ENCODE assay signal across 9 cellular contexts in the genomic region with DNA sequence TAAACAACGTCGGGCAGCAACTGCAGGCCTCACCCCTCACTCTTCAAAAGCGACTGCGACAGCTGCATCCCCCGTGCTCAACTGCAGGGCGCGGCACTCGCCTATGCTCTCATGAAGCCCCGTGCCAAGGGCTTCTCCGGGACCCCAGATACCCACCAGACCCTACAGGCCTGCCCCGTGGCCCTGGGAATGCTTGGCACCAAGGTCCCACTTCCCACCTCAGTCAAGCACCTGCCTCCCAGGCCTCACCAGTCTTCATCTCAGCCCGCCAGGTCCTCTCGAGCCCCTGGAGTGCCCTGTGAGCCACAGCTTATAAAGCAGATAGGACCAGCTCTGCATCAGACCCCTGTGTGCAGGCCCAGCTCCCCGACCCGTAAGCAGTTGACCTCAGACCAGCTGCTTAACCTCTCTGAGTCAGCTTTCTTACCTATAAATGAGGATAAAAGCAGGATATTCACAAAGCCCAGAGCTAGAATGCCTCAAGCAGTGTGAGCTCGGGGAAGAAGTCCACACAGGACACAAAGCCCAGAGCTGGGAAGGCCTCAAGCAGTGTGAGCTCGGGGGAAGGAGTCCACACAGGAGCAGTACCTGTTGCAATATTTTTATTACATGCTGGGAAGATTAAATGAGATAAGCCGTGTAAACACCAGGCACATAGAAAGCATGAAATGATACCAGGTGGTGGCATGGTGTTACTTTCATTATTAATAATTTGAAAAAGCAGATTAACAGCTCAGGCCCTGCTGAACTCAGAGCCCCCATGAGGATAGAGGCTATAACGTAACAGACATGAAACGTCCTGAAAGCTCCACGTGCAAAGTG.
DNase-seq lines count a peak whose midpoint lies in the region; ATAC-seq and TF ChIP-seq lines count a peak whose summit lies in the region.
"Had no signal": no experiment of that assay in that cellular context is flagged by ENCODE, and none has a peak within 500 bp of the region (broad histone marks: within the 10 kb centered on the region; RNA-seq: fewer than 3 reads in every experiment).

No MANE protein-coding gene starts in this region.

- 42 to 55% methylated on average over 13 to 21 of the region's 21 CpGs for WGBS in transverse colon (ENCODE audit: low coverage in 1 of 2), 2 donors

- peak overlapping the region; percentile 1 for H3K4me3 Mint-ChIP-seq in glutamatergic neuron (ENCODE audit: unreplicated experiment)
- H3K4me3 Mint-ChIP-seq in activated T-helper 2 cell treated with anti-CD3 and anti-CD28 coated beads, Interferon-gamma antibody, Interleukin-2, Interleukin-4, amounts not matched to agents 10 μg/mL and 5 μg/mL and 100 μg/mL, durations not matched to agents 14 hours and 24 hours and 36 hours (ENCODE audit: low read depth), result no peak overlapping the region

- no peaks in the 10 kb centered on the region for H3K27me3 ChIP-seq in transverse colon

- peak overlapping the region; percentile 36 to 53 for H3K27ac Mint-ChIP-seq in activated naive CD4-positive, alpha-beta T cell treated with anti-CD3 and anti-CD28 coated beads, Interleukin-2, amount 50 U/mL, for 72 hours
- H3K27ac Mint-ChIP-seq in glutamatergic neuron (ENCODE audit: unreplicated experiment), result peak overlapping the region; percentile 69
- no peak overlapping the region for H3K27ac Mint-ChIP-seq in activated T-helper 2 cell treated with anti-CD3 and anti-CD28 coated beads, Interferon-gamma antibody, Interleukin-2, Interleukin-4, amounts not matched to agents 10 μg/mL and 5 μg/mL and 100 μg/mL, durations not matched to agents 14 hours and 24 hours and 36 hours

- H3K36me3 Mint-ChIP-seq in activated naive CD4-positive, alpha-beta T cell treated with anti-CD3 and anti-CD28 coated beads, Interleukin-2, amount 50 U/mL, for 72 hours, result peaks cover 8 to 9% of the 10 kb centered on the region in 2 donors
- no peaks in the 10 kb centered on the region for H3K36me3 Mint-ChIP-seq in glutamatergic neuron (ENCODE audit: unreplicated experiment)
- H3K36me3 Mint-ChIP-seq in activated T-helper 2 cell treated with anti-CD3 and anti-CD28 coated beads, Interferon-gamma antibody, Interleukin-2, Interleukin-4, amounts not matched to agents 10 μg/mL and 5 μg/mL and 100 μg/mL, durations not matched to agents 14 hours and 24 hours and 36 hours (ENCODE audit: low read depth), result peaks cover 11% of the 10 kb centered on the region

- no peaks in the 10 kb centered on the region for H3K9me3 Mint-ChIP-seq in activated naive CD4-positive, alpha-beta T cell treated with anti-CD3 and anti-CD28 coated beads, Interleukin-2, amount 50 U/mL, for 72 hours
- H3K9me3 Mint-ChIP-seq in glutamatergic neuron (ENCODE audit: unreplicated experiment), result peaks cover 28% of the 10 kb centered on the region
- no peaks in the 10 kb centered on the region for H3K9me3 Mint-ChIP-seq in activated T-helper 2 cell treated with anti-CD3 and anti-CD28 coated beads, Interferon-gamma antibody, Interleukin-2, Interleukin-4, amounts not matched to agents 10 μg/mL and 5 μg/mL and 100 μg/mL, durations not matched to agents 14 hours and 24 hours and 36 hours

- no peak for DNase-seq in activated naive CD4-positive, alpha-beta T cell treated with anti-CD3 and anti-CD28 coated beads, Interleukin-2, amount 50 U/mL, for 72 hours (ENCODE audit: low spot score in 2 of 2)
- DNase-seq in activated naive CD4-positive, alpha-beta T cell treated with anti-CD3 and anti-CD28 coated beads, Interleukin-2, amount 50 U/mL, for 16 hours, result no peak
- no peak for DNase-seq in glutamatergic neuron
- DNase-seq in transverse colon, result peak; percentile 18
- DNase-seq in DMS79 treated with DMSO at 0.1 percent for 48 hours (lab: John Stamatoyannopoulos, UW), result no peak
- DNase-seq in activated T-helper 2 cell treated with anti-CD3 and anti-CD28 coated beads, Interferon-gamma antibody, Interleukin-2, Interleukin-4, amounts not matched to agents 10 μg/mL and 5 μg/mL and 100 μg/mL, durations not matched to agents 14 hours and 24 hours and 36 hours (ENCODE audit: low spot score), result no peak

- peaks cover 36 to 76% (median 64%) of the 10 kb centered on the region in 4 donors for H3K4me1 ChIP-seq in transverse colon
- H3K4me1 ChIP-seq: parathyroid adenoma had no signal

- ATAC-seq in activated naive CD4-positive, alpha-beta T cell treated with anti-CD3 and anti-CD28 coated beads, Interleukin-2, amount 50 U/mL, for 72 hours, result peak; percentile 87 to 94
- ATAC-seq in HG03442 (IDR thresholded peaks at IDR 0.05; ENCODE audit: unreplicated experiment), result peak; percentile 77
- no peak for ATAC-seq in HG02973 (IDR thresholded peaks at IDR 0.05; ENCODE audit: unreplicated experiment)

- H3K9me3 ChIP-seq in transverse colon, result no peaks in the 10 kb centered on the region

- TF ChIP-seq CTCF in glutamatergic neuron (IDR thresholded peaks at IDR 0.05; ENCODE audit: partially characterized antibody, unreplicated experiment) (no peak), transverse colon (IDR thresholded peaks at IDR 0.05) (no peak)

- in situ Hi-C loops in transverse colon (cut with MboI; ENCODE audit: low pct_ligation_motif_present in 1 of 4, low pct_unique_long_range_greater_than_20kb in 1 of 4, low sequenced_read_pairs in 3 of 4), result no loop called here

- peaks cover 7% of the 10 kb centered on the region for H3K27me3 Mint-ChIP-seq in glutamatergic neuron (ENCODE audit: unreplicated experiment)
- no peaks in the 10 kb centered on the region for H3K27me3 Mint-ChIP-seq in activated T-helper 2 cell treated with anti-CD3 and anti-CD28 coated beads, Interferon-gamma antibody, Interleukin-2, Interleukin-4, amounts not matched to agents 10 μg/mL and 5 μg/mL and 100 μg/mL, durations not matched to agents 14 hours and 24 hours and 36 hours (ENCODE audit: low read depth)

- H3K36me3 ChIP-seq in transverse colon, result no peaks in the 10 kb centered on the region

- no peak for TF ChIP-seq POLR2A in transverse colon (IDR thresholded peaks at IDR 0.05)

- peak overlapping the region; percentile 77 to 93 (median 85) for H3K27ac ChIP-seq in transverse colon
- H3K27ac ChIP-seq: parathyroid adenoma had no signal

- H3K4me1 Mint-ChIP-seq in glutamatergic neuron (ENCODE audit: low read depth, unreplicated experiment), result peaks cover 62% of the 10 kb centered on the region
- H3K4me1 Mint-ChIP-seq in activated T-helper 2 cell treated with anti-CD3 and anti-CD28 coated beads, Interferon-gamma antibody, Interleukin-2, Interleukin-4, amounts not matched to agents 10 μg/mL and 5 μg/mL and 100 μg/mL, durations not matched to agents 14 hours and 24 hours and 36 hours (ENCODE audit: low read depth), result peaks cover 38% of the 10 kb centered on the region

- intact Hi-C loops in transverse colon (cut with DNase I; ENCODE audit: low total_unique reads), result loop anchor here (10.0 kb wide), 1 partner anchor 189 kb away; no protein-coding TSS in a partner anchor
- intact Hi-C loops in activated T-helper 2 cell treated with anti-CD3 and anti-CD28 coated beads, Interferon-gamma antibody, Interleukin-2, Interleukin-4, amounts not matched to agents 10 μg/mL and 5 μg/mL and 100 μg/mL, durations not matched to agents 14 hours and 24 hours and 36 hours (cut with micrococcal nuclease), result loop anchor here (2.0 kb wide), 1 partner anchor 15 kb away; no protein-coding TSS in a partner anchor

- no peak overlapping the region for H3K4me3 ChIP-seq in transverse colon

- TF ChIP-seq EP300 in transverse colon (IDR thresholded peaks at IDR 0.05; ENCODE audit: low read depth), result no peak
